14 cellular contexts compared by ENCODE assay signal in genomic region chr22:44405661-44406060, GRCh38.
"Had no signal": no experiment of that assay in that cellular context is flagged by ENCODE, and none has a peak within 500 bp of the region (broad histone marks: within the 10 kb centered on the region; RNA-seq: fewer than 3 reads in every experiment).

No MANE protein-coding gene starts in this region.

- H3K9me3 ChIP-seq: upper lobe of left lung had no signal

- H3K4me1 ChIP-seq: foreskin keratinocyte, upper lobe of left lung had no signal

- H3K27ac Mint-ChIP-seq: nephron progenitor cell had no signal

- ATAC-seq: foreskin keratinocyte; stimulated activated naive CD8-positive, alpha-beta T cell treated with anti-CD3 and anti-CD28 coated beads, Interleukin-15, Interleukin-2, amounts not matched to agents 100 U/mL and 50 U/mL, for 24 hours had no signal

- H3K27me3 ChIP-seq: upper lobe of left lung had no signal

- H3K36me3 ChIP-seq: upper lobe of left lung had no signal

- H3K4me3 ChIP-seq: upper lobe of left lung had no signal

- H3K4me3 Mint-ChIP-seq: brain, nephron progenitor cell had no signal

- H3K36me3 Mint-ChIP-seq: brain had no signal

- H3K9me3 Mint-ChIP-seq: nephron progenitor cell had no signal

- H3K27ac ChIP-seq: foreskin keratinocyte, upper lobe of left lung had no signal

- DNase-seq: activated T-cell treated with anti-CD3 and anti-CD28 coated beads, Interleukin-2, amount 50 U/mL, for 1 hour; anterior cingulate cortex; caudate nucleus; dermis blood vessel endothelial cell; effector CD8-positive, alpha-beta T cell; kidney glomerular epithelial cell; nephron progenitor cell; nucleus accumbens; stimulated activated CD4-positive, alpha-beta T cell treated with anti-CD3 and anti-CD28 coated beads, Interleukin-4, amount 100 ng/mL, for 4 hours; stimulated activated naive CD8-positive, alpha-beta T cell treated with anti-CD3 and anti-CD28 coated beads, Interleukin-15, Interleukin-2, amounts not matched to agents 100 U/mL and 50 U/mL, for 24 hours; T-helper 9 cell had no signal
